Comparison of ENCODE assay signal across 22 cellular contexts in genomic region chr5:158170534-158170933, GRCh38.
"Had no signal": no experiment of that assay in that cellular context is flagged by ENCODE, and none has a peak within 500 bp of the region (broad histone marks: within the 10 kb centered on the region; RNA-seq: fewer than 3 reads in every experiment).

No MANE protein-coding gene starts in this region.

- H3K27me3 ChIP-seq: esophagus squamous epithelium, gastroesophageal sphincter, right lobe of liver, testis, tibial nerve had no signal

- ATAC-seq: effector memory CD8-positive, alpha-beta T cell; gastroesophageal sphincter; left ventricle myocardium superior; natural killer cell; right lobe of liver; stimulated activated effector memory CD8-positive, alpha-beta T cell treated with anti-CD3 and anti-CD28 coated beads, Interleukin-12 subunit alpha, Interleukin-12 subunit beta, amount 100 ng/mL, for 72 hours; stimulated activated naive CD8-positive, alpha-beta T cell treated with anti-CD3 and anti-CD28 coated beads, Interleukin-15, Interleukin-2, amounts not matched to agents 100 U/mL and 50 U/mL, for 24 hours had no signal

- DNase-seq: effector memory CD8-positive, alpha-beta T cell; esophagus squamous epithelium; foreskin fibroblast; glutamatergic neuron; immature natural killer cell; left cardiac atrium; left ventricle myocardium superior; mesenchymal stem cell; natural killer cell; right lobe of liver; stimulated activated CD4-positive, alpha-beta T cell treated with anti-CD3 and anti-CD28 coated beads, Interleukin-4, amount 100 ng/mL, for 1 hour; stimulated activated CD8-positive, alpha-beta memory T cell treated with anti-CD3 and anti-CD28 coated beads, Interleukin-4, amount 100 ng/mL, for 48 hours; stimulated activated naive CD8-positive, alpha-beta T cell treated with anti-CD3 and anti-CD28 coated beads, Interleukin-15, Interleukin-2, amounts not matched to agents 100 U/mL and 50 U/mL, for 24 hours; testis had no signal

- H3K4me3 ChIP-seq: esophagus squamous epithelium, gastroesophageal sphincter, lung, prostate gland, right lobe of liver, testis, tibial nerve had no signal

- H3K4me1 Mint-ChIP-seq: central memory CD8-positive, alpha-beta T cell; immature natural killer cell; natural killer cell; stimulated activated effector memory CD8-positive, alpha-beta T cell treated with anti-CD3 and anti-CD28 coated beads, Interleukin-12 subunit alpha, Interleukin-12 subunit beta, amount 100 ng/mL, for 72 hours had no signal

- H3K4me1 ChIP-seq: prostate gland, right lobe of liver had no signal

- H3K36me3 ChIP-seq: esophagus squamous epithelium, gastroesophageal sphincter, prostate gland, right lobe of liver, tibial nerve had no signal

- H3K27ac Mint-ChIP-seq: dendritic cell treated with granulocyte-macrophage colony-stimulating factor and Interleukin-4, amounts not matched to agents 40 ng/mL and 50 ng/mL, for 4 days; effector memory CD8-positive, alpha-beta T cell; immature natural killer cell; natural killer cell; stimulated activated effector memory CD8-positive, alpha-beta T cell treated with anti-CD3 and anti-CD28 coated beads, Interleukin-12 subunit alpha, Interleukin-12 subunit beta, amount 100 ng/mL, for 72 hours had no signal

- H3K4me3 Mint-ChIP-seq: central memory CD8-positive, alpha-beta T cell; dendritic cell treated with granulocyte-macrophage colony-stimulating factor and Interleukin-4, amounts not matched to agents 40 ng/mL and 50 ng/mL, for 4 days; effector memory CD8-positive, alpha-beta T cell; immature natural killer cell; natural killer cell; neural crest cell; stimulated activated effector memory CD8-positive, alpha-beta T cell treated with anti-CD3 and anti-CD28 coated beads, Interleukin-12 subunit alpha, Interleukin-12 subunit beta, amount 100 ng/mL, for 72 hours had no signal

- H3K9me3 Mint-ChIP-seq: central memory CD8-positive, alpha-beta T cell; dendritic cell treated with granulocyte-macrophage colony-stimulating factor and Interleukin-4, amounts not matched to agents 40 ng/mL and 50 ng/mL, for 4 days; effector memory CD8-positive, alpha-beta T cell; immature natural killer cell; natural killer cell; neural crest cell; stimulated activated effector memory CD8-positive, alpha-beta T cell treated with anti-CD3 and anti-CD28 coated beads, Interleukin-12 subunit alpha, Interleukin-12 subunit beta, amount 100 ng/mL, for 72 hours had no signal

- H3K27ac ChIP-seq: esophagus squamous epithelium, gastroesophageal sphincter, prostate gland, right lobe of liver, testis, tibial nerve had no signal

- H3K9me3 ChIP-seq: esophagus squamous epithelium, gastroesophageal sphincter, prostate gland, right lobe of liver, testis, tibial nerve had no signal

- H3K36me3 Mint-ChIP-seq: immature natural killer cell; natural killer cell; stimulated activated effector memory CD8-positive, alpha-beta T cell treated with anti-CD3 and anti-CD28 coated beads, Interleukin-12 subunit alpha, Interleukin-12 subunit beta, amount 100 ng/mL, for 72 hours had no signal
